ENCODE assay signal across 21 cellular contexts in the genomic region with DNA sequence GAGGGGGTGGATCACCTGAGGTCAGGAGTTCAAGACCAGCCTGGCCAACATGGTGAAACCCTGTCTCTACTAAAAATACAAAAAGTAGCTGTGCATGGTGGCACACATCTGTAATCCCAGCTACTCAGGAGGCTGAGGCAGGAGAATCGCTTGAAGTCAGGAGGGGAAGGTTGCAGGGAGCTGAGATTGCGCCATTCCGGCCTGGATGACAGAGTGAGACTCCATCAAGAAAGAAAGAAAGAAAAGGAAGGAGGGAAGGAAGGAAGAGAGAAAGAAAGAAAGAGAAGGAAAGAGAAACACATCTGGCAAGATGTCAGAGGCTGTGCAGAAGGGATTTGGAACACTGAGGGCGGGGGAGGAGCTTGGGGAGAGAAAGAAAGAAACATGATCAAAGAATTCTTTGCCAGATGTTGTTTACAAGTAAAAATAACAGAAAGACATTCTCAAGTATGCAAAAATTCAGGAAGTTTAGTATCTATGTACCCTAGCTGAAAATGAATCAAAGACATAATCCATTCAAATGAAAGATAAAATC.
DNase-seq lines count a peak whose midpoint lies in the region; ATAC-seq, FAIRE-seq and TF ChIP-seq lines count a peak whose summit lies in the region.
"Had no signal": no experiment of that assay in that cellular context is flagged by ENCODE, and none has a peak within 500 bp of the region (broad histone marks: within the 10 kb centered on the region; RNA-seq: fewer than 3 reads in every experiment).

No MANE protein-coding gene starts in this region.

- peaks cover 18% of the 10 kb centered on the region for H3K4me1 Mint-ChIP-seq in activated CD8-positive, alpha-beta T cell treated with anti-CD3 and anti-CD28 coated beads, Interleukin-2, amount 10 ng/mL, durations not matched to agents 7 days and 5 days (ENCODE audit: low read depth)
- peaks cover 18% of the 10 kb centered on the region for H3K4me1 Mint-ChIP-seq in activated CD8-positive, alpha-beta T cell treated with anti-CD3 and anti-CD28 coated beads for 36 hours (ENCODE audit: low read depth)
- H3K4me1 Mint-ChIP-seq in osteocyte (ENCODE audit: unreplicated experiment), result no peaks in the 10 kb centered on the region
- H3K4me1 Mint-ChIP-seq: CD4-positive, CD25-positive, alpha-beta regulatory T cell; CD8-positive, alpha-beta memory T cell had no signal

- POLR2A ChIA-PET in activated CD8-positive, alpha-beta T cell treated with anti-CD3 and anti-CD28 coated beads, Interleukin-2, amount 10 ng/mL, durations not matched to agents 7 days and 5 days (lab: Charles Lee), result interaction anchor here (0.7 kb wide), 1 partner anchor 9 kb away, joined by 3 read pairs; no protein-coding TSS in a partner anchor
- POLR2A ChIA-PET in activated CD8-positive, alpha-beta T cell treated with anti-CD3 and anti-CD28 coated beads for 36 hours (lab: Charles Lee), result interaction anchor here (0.6 to 1.9 kb wide), 2 partner anchors 15 to 380 kb away, joined by 4 to 5 read pairs; no protein-coding TSS in a partner anchor

- no peaks in the 10 kb centered on the region for H3K36me3 Mint-ChIP-seq in activated CD8-positive, alpha-beta T cell treated with anti-CD3 and anti-CD28 coated beads, Interleukin-2, amount 10 ng/mL, durations not matched to agents 7 days and 5 days (ENCODE audit: low read depth)
- no peaks in the 10 kb centered on the region for H3K36me3 Mint-ChIP-seq in activated CD8-positive, alpha-beta T cell treated with anti-CD3 and anti-CD28 coated beads for 36 hours (ENCODE audit: low read depth)
- H3K36me3 Mint-ChIP-seq in osteocyte (ENCODE audit: unreplicated experiment), result no peaks in the 10 kb centered on the region
- H3K36me3 Mint-ChIP-seq: CD4-positive, CD25-positive, alpha-beta regulatory T cell had no signal

- no peaks in the 10 kb centered on the region for H3K9me3 Mint-ChIP-seq in activated CD8-positive, alpha-beta T cell treated with anti-CD3 and anti-CD28 coated beads, Interleukin-2, amount 10 ng/mL, durations not matched to agents 7 days and 5 days (ENCODE audit: insufficient read depth)
- peaks cover 4% of the 10 kb centered on the region for H3K9me3 Mint-ChIP-seq in activated CD8-positive, alpha-beta T cell treated with anti-CD3 and anti-CD28 coated beads for 36 hours
- H3K9me3 Mint-ChIP-seq in osteocyte (ENCODE audit: unreplicated experiment), result peaks cover 8% of the 10 kb centered on the region

- H3K27me3 Mint-ChIP-seq in activated CD8-positive, alpha-beta T cell treated with anti-CD3 and anti-CD28 coated beads, Interleukin-2, amount 10 ng/mL, durations not matched to agents 7 days and 5 days (ENCODE audit: low read depth), result peaks cover 46% of the 10 kb centered on the region
- H3K27me3 Mint-ChIP-seq in activated CD8-positive, alpha-beta T cell treated with anti-CD3 and anti-CD28 coated beads for 36 hours, result peaks cover 28% of the 10 kb centered on the region
- H3K27me3 Mint-ChIP-seq in osteocyte (ENCODE audit: unreplicated experiment), result peaks cover 75% of the 10 kb centered on the region

- no peak overlapping the region for H3K4me3 Mint-ChIP-seq in activated CD8-positive, alpha-beta T cell treated with anti-CD3 and anti-CD28 coated beads, Interleukin-2, amount 10 ng/mL, durations not matched to agents 7 days and 5 days
- no peak overlapping the region for H3K4me3 Mint-ChIP-seq in activated CD8-positive, alpha-beta T cell treated with anti-CD3 and anti-CD28 coated beads for 36 hours
- H3K4me3 Mint-ChIP-seq in osteocyte (ENCODE audit: unreplicated experiment), result no peak overlapping the region
- H3K4me3 Mint-ChIP-seq: CD4-positive, CD25-positive, alpha-beta regulatory T cell; CD8-positive, alpha-beta memory T cell; GM23338 had no signal

- no peak overlapping the region for H3K27ac Mint-ChIP-seq in activated CD8-positive, alpha-beta T cell treated with anti-CD3 and anti-CD28 coated beads, Interleukin-2, amount 10 ng/mL, durations not matched to agents 7 days and 5 days
- no peak overlapping the region for H3K27ac Mint-ChIP-seq in activated CD8-positive, alpha-beta T cell treated with anti-CD3 and anti-CD28 coated beads for 36 hours
- no peak overlapping the region for H3K27ac Mint-ChIP-seq in osteocyte (ENCODE audit: unreplicated experiment)
- H3K27ac Mint-ChIP-seq: CD4-positive, CD25-positive, alpha-beta regulatory T cell; GM23338 had no signal

- no peak for ATAC-seq in activated CD8-positive, alpha-beta T cell treated with anti-CD3 and anti-CD28 coated beads, Interleukin-2, amount 10 ng/mL, durations not matched to agents 7 days and 5 days
- ATAC-seq in activated CD8-positive, alpha-beta T cell treated with anti-CD3 and anti-CD28 coated beads for 36 hours, result no peak
- ATAC-seq in GM18519 (IDR thresholded peaks at IDR 0.05; ENCODE audit: low FRiP score, unreplicated experiment), result no peak
- ATAC-seq: GM23338 had no signal

- intact Hi-C loops in activated CD8-positive, alpha-beta T cell treated with anti-CD3 and anti-CD28 coated beads for 36 hours (cut with micrococcal nuclease), result no loop called here

- CTCF ChIA-PET in activated CD8-positive, alpha-beta T cell treated with anti-CD3 and anti-CD28 coated beads, Interleukin-2, amount 10 ng/mL, durations not matched to agents 7 days and 5 days (lab: Charles Lee), result no interaction called here
- CTCF ChIA-PET in activated CD8-positive, alpha-beta T cell treated with anti-CD3 and anti-CD28 coated beads for 36 hours (lab: Charles Lee), result no interaction called here

- peak; percentile 95 for FAIRE-seq in endometrium (lab: Jason Lieb, UNC)
- FAIRE-seq: GM12892, GM18507, H54, HTR-8/SVneo had no signal

- TF ChIP-seq CTCF in activated CD8-positive, alpha-beta T cell treated with anti-CD3 and anti-CD28 coated beads for 36 hours (IDR thresholded peaks at IDR 0.05), result no peak
- TF ChIP-seq CTCF in osteocyte (IDR thresholded peaks at IDR 0.05), result no peak

- peak; percentile 13 for DNase-seq in activated CD8-positive, alpha-beta T cell treated with anti-CD3 and anti-CD28 coated beads, Interleukin-2, amount 10 ng/mL, durations not matched to agents 7 days and 5 days
- DNase-seq in activated CD8-positive, alpha-beta T cell treated with anti-CD3 and anti-CD28 coated beads for 36 hours, result no peak
- peak; percentile 60 for DNase-seq in osteocyte (ENCODE audit: extremely low spot score, unreplicated experiment)
- DNase-seq in DMS53 (lab: John Stamatoyannopoulos, UW), result no peak
- no peak for DNase-seq in A172 (ENCODE audit: low spot score)
- DNase-seq: C1 segment of cervical spinal cord; CD4-positive, CD25-positive, alpha-beta regulatory T cell; CD8-positive, alpha-beta memory T cell; COR-L47; DMS 273 treated with DMSO at 0.1 percent for 48 hours; GDM1; HCEC 1CT; IMR-90; KBM-7 had no signal

Comparison
In these comparisons a context has a peak if more than half of its experiments do, and no peak if none do; other contexts are left out.
1. DNase-seq: peak in activated CD8-positive, alpha-beta T cell treated with anti-CD3 and anti-CD28 coated beads, Interleukin-2, amount 10 ng/mL, durations not matched to agents 7 days and 5 days (single experiment) and osteocyte (single experiment); none in activated CD8-positive, alpha-beta T cell treated with anti-CD3 and anti-CD28 coated beads for 36 hours (single experiment), DMS53 (single experiment) and A172 (single experiment).